19 cellular contexts compared by ENCODE assay signal in the genomic region with DNA sequence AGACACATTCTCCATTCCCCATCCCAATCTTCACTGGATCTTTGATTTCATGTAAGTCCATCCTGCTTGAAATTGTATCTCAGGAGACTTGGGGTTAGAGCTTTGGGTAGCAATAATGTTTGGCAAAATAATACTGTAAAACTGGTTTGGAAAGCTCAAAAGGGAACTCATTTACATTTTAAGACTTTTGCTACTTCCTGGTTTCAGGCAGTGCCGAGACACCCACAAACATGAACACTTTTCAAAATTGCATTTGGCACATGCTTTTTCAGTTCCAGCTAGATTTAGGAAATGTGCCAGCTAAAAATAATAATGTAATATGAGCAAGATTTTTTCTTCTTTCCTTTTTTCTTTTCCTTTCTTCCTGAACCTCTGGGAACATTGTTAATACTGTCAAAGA.
DNase-seq lines count a peak whose midpoint lies in the region; ATAC-seq, FAIRE-seq and TF ChIP-seq lines count a peak whose summit lies in the region.
"Had no signal": no experiment of that assay in that cellular context is flagged by ENCODE, and none has a peak within 500 bp of the region (broad histone marks: within the 10 kb centered on the region; RNA-seq: fewer than 3 reads in every experiment).

No MANE protein-coding gene starts in this region.

- CTCF ChIA-PET in GM12878 (lab: Yijun Ruan, JAX) = interaction anchor here (0.6 to 1.0 kb wide), 2 partner anchors 9 to 178 kb away, joined by 3 read pairs; no protein-coding TSS in a partner anchor

- H3K27ac ChIP-seq in GM12878 (ENCODE audit: control insufficient read depth, insufficient read depth) = no peak overlapping the region
- H3K27ac ChIP-seq: suprapubic skin had no signal

- peaks cover 0 to 2% of the 10 kb centered on the region in 2 donors for H3K9me3 Mint-ChIP-seq in activated T-cell treated with anti-CD3 and anti-CD28 coated beads, Interleukin-2, amount 50 U/mL, for 72 hours

- H3K4me2 ChIP-seq in GM12878 (ENCODE audit: control insufficient read depth, insufficient read depth) (no peak overlapping the region), skeletal muscle satellite cell (ENCODE audit: low read length) (peak overlapping the region; percentile 42)

- RAD21 ChIA-PET in GM12878 (lab: Charles Lee; ENCODE audit: unreplicated experiment) = interaction anchor here (0.8 to 1.2 kb wide), 2 partner anchors 595 to 596 kb away, joined by 3 read pairs; no protein-coding TSS in a partner anchor

- H3K27me3 Mint-ChIP-seq in activated T-cell treated with anti-CD3 and anti-CD28 coated beads, Interleukin-2, amount 50 U/mL, for 72 hours (ENCODE audit: low read depth) = no peaks in the 10 kb centered on the region
- H3K27me3 Mint-ChIP-seq: CD4-positive, alpha-beta T cell had no signal

- intact Hi-C loops in GM12878 (cut with micrococcal nuclease; ENCODE audit: unreplicated experiment) = no loop called here

- no peak for TF ChIP-seq CTCF in GM12878 (IDR thresholded peaks at IDR 0.05 in 2 of 3, conservative IDR thresholded peaks at IDR 0.05 in 1 of 3; ENCODE audit: control insufficient read depth in 2 of 3, extremely low read depth in 1 of 3, insufficient read depth in 1 of 3, low read depth in 3 of 3, low read length in 3 of 3)

- H3K4me3 ChIP-seq in GM12878 = no peak overlapping the region
- H3K4me3 ChIP-seq in skeletal muscle satellite cell (ENCODE audit: low read length) = peak overlapping the region; percentile 10
- H3K4me3 ChIP-seq: left lung, mucosa of descending colon, suprapubic skin had no signal

- peak overlapping the region in 1 of 2 donors; percentile 53 for H3K4me3 Mint-ChIP-seq in activated T-cell treated with anti-CD3 and anti-CD28 coated beads, Interleukin-2, amount 50 U/mL, for 72 hours
- H3K4me3 Mint-ChIP-seq: CD4-positive, alpha-beta T cell; WTC11 had no signal

- H3K9me3 ChIP-seq in GM12878 (replicated peaks; ENCODE audit: control insufficient read depth, insufficient read depth, low read length) (peaks cover 3% of the 10 kb centered on the region; the same call in 2 of the 3 replicates), skeletal muscle satellite cell (replicated peaks; ENCODE audit: low read length) (peaks cover 2% of the 10 kb centered on the region)
- H3K9me3 ChIP-seq: mucosa of descending colon, suprapubic skin had no signal

- H3K36me3 Mint-ChIP-seq in activated T-cell treated with anti-CD3 and anti-CD28 coated beads, Interleukin-2, amount 50 U/mL, for 72 hours (ENCODE audit: insufficient read depth in 2 of 2) = peaks cover 3 to 9% of the 10 kb centered on the region in 2 donors
- H3K36me3 Mint-ChIP-seq: WTC11 had no signal

- BruUV-seq in GM12878 (replicated peaks; lab: Mats Ljungman, UMichigan) = no TSS peak

- no peaks in the 10 kb centered on the region for H3K4me1 ChIP-seq in GM12878 (ENCODE audit: control insufficient read depth, insufficient read depth, low read length)
- peaks cover 16% of the 10 kb centered on the region for H3K4me1 ChIP-seq in skeletal muscle satellite cell (ENCODE audit: control insufficient read depth, insufficient read depth, low read length)
- H3K4me1 ChIP-seq: suprapubic skin had no signal

- peaks cover 61% of the 10 kb centered on the region for H3K4me1 Mint-ChIP-seq in activated T-cell treated with anti-CD3 and anti-CD28 coated beads, Interleukin-2, amount 50 U/mL, for 72 hours (ENCODE audit: low read depth)

- H4K20me1 ChIP-seq in GM12878 (ENCODE audit: control insufficient read depth, insufficient read depth) = no peaks in the 10 kb centered on the region

- TF ChIP-seq POLR2A in GM12878 (IDR thresholded peaks at IDR 0.05; ENCODE audit: low read depth, low read length) = no peak

- H3K9ac ChIP-seq in GM12878 (ENCODE audit: control insufficient read depth, insufficient read depth, low read length) (no peak overlapping the region), skeletal muscle satellite cell (ENCODE audit: low read depth, low read length) (peak overlapping the region; percentile 75)

- peak overlapping the region; percentile 15 for H3K27ac Mint-ChIP-seq in activated T-cell treated with anti-CD3 and anti-CD28 coated beads, Interleukin-2, amount 50 U/mL, for 72 hours
- H3K27ac Mint-ChIP-seq: CD4-positive, alpha-beta T cell; WTC11 had no signal

- H3K27me3 ChIP-seq in GM12878 (replicated peaks in 1 of 2; ENCODE audit: control insufficient read depth in 2 of 2, insufficient read depth in 2 of 2, low read length in 1 of 2) = no peaks in the 10 kb centered on the region
- no peaks in the 10 kb centered on the region for H3K27me3 ChIP-seq in skeletal muscle satellite cell (ENCODE audit: control insufficient read depth, insufficient read depth, low read length)
- H3K27me3 ChIP-seq: left lung, suprapubic skin had no signal

- SMC1A ChIA-PET in GM12878 (lab: Charles Lee; ENCODE audit: uncharacterized antibody, unreplicated experiment) = interaction anchor here (1.0 to 1.6 kb wide), 7 partner anchors 11 to 162 kb away, joined by 3 to 7 read pairs (median 3); no protein-coding TSS in a partner anchor

- H2AFZ ChIP-seq in GM12878 (ENCODE audit: control insufficient read depth, low read depth, low read length) = peak overlapping the region; percentile 64

- no peak for DNase-seq in activated T-cell treated with anti-CD3 and anti-CD28 coated beads, Interleukin-2, amount 50 U/mL, for 72 hours
- DNase-seq in activated T-cell treated with anti-CD3 and anti-CD28 coated beads for 4 hours = no peak
- peak; percentile 5 for DNase-seq in NOMO-1 treated with dmso at 0.1 percent for 144 hours (lab: John Stamatoyannopoulos, UW; ENCODE audit: unreplicated experiment)
- no peak for DNase-seq in GM12878 (ENCODE audit: low read depth, low spot score)
- DNase-seq in NCI-H774 (lab: John Stamatoyannopoulos, UW) = no peak
- DNase-seq: caudate nucleus; CD4-positive, alpha-beta T cell; left lung; NCI-H1048; NCI-H2029; NCI-H446; SHP77 treated with DMSO at 0.1 percent for 48 hours; stimulated activated CD4-positive, alpha-beta T cell treated with anti-CD3 and anti-CD28 coated beads, Interleukin-12 subunit alpha, Interleukin-12 subunit beta, amount 100 ng/mL, for 4 hours had no signal

- TF ChIP-seq EP300 in GM12878 (IDR thresholded peaks at IDR 0.05; ENCODE audit: borderline replicate concordance in 1 of 2, control insufficient read depth in 1 of 2, low read depth in 2 of 2, low read length in 2 of 2) = no peak

- no peak for ATAC-seq in activated T-cell treated with anti-CD3 and anti-CD28 coated beads, Interleukin-2, amount 50 U/mL, for 72 hours (replicated peaks in 1 of 2)
- ATAC-seq in GM12878 = no peak
- no peak for ATAC-seq in GM18498 (IDR thresholded peaks at IDR 0.05; ENCODE audit: unreplicated experiment)
- no peak for ATAC-seq in HG03432 (IDR thresholded peaks at IDR 0.05; ENCODE audit: unreplicated experiment)
- ATAC-seq: WTC11 had no signal

- WGBS in GM12878 (ENCODE audit: insufficient coverage, insufficient replicate concordance, low lambda C conversion rate, missing lambda C conversion rate) = 61% methylated on average over 1 of the region's 1 CpG

- FAIRE-seq in GM12878 (lab: Jason Lieb, UNC) = no peak

- no peak for TF ChIP-seq RAD21 in GM12878 (IDR thresholded peaks at IDR 0.05; ENCODE audit: insufficient read depth, low read depth, low read length)

- H3K79me2 ChIP-seq in GM12878 (ENCODE audit: control insufficient read depth, insufficient read depth, low read length) = no peaks in the 10 kb centered on the region

- H3K36me3 ChIP-seq in GM12878 (ENCODE audit: control insufficient read depth in 2 of 2, insufficient read depth in 2 of 2, low read length in 1 of 2) = no peaks in the 10 kb centered on the region
- H3K36me3 ChIP-seq in skeletal muscle satellite cell (ENCODE audit: insufficient read depth, low read length) = no peaks in the 10 kb centered on the region
- H3K36me3 ChIP-seq: left lung, suprapubic skin had no signal

- in situ Hi-C loops in GM12878 (cut with MboI) = no loop called here

- POLR2A ChIA-PET in GM12878 (lab: Charles Lee) = no interaction called here

TF ChIP-seq in GM12878, 131 proteins besides CTCF, POLR2A, EP300 and RAD21 (continues in another document):
- no peak for TF ChIP-seq POLR2AphosphoS5 (IDR thresholded peaks at IDR 0.05; ENCODE audit: low read length)
- TF ChIP-seq ZZZ3 (IDR thresholded peaks at IDR 0.05; ENCODE audit: control insufficient read depth, insufficient read length, low read depth) = no peak
- no peak for TF ChIP-seq KAT2A (conservative IDR thresholded peaks at IDR 0.05; ENCODE audit: control insufficient read depth, low read depth, low read length)
- no peak for TF ChIP-seq ETV6 (conservative IDR thresholded peaks at IDR 0.05 in 1 of 2, IDR thresholded peaks at IDR 0.05 in 1 of 2; ENCODE audit: borderline replicate concordance in 1 of 2, low read depth in 1 of 2)
- no peak for TF ChIP-seq SMARCA5 (IDR thresholded peaks at IDR 0.05)
- no peak for TF ChIP-seq ESRRA (IDR thresholded peaks at IDR 0.05; ENCODE audit: low read length)
- TF ChIP-seq RFX5 (IDR thresholded peaks at IDR 0.05; ENCODE audit: low read depth, low read length) = no peak
- TF ChIP-seq RBBP5 (conservative IDR thresholded peaks at IDR 0.05) = no peak
- TF ChIP-seq NFXL1 (IDR thresholded peaks at IDR 0.05; ENCODE audit: borderline replicate concordance) = no peak
- TF ChIP-seq EED (IDR thresholded peaks at IDR 0.05; ENCODE audit: low read depth) = no peak
- no peak for TF ChIP-seq RCOR1 (conservative IDR thresholded peaks at IDR 0.05; ENCODE audit: low read depth, low read length)
- no peak for TF ChIP-seq HDAC2 (IDR thresholded peaks at IDR 0.05)
- no peak for TF ChIP-seq RB1 (IDR thresholded peaks at IDR 0.05; ENCODE audit: borderline replicate concordance)
